1 cellular context compared by ENCODE assay signal in genomic region chr20:50243610-50244351, GRCh38.
TF ChIP-seq lines count a peak whose summit lies in the region.

No MANE protein-coding gene starts in this region.

TF ChIP-seq in HepG2, 621 proteins besides CTCF, POLR2A, EP300 and RAD21 (continues in another document):
- TF ChIP-seq, protein P1, sequence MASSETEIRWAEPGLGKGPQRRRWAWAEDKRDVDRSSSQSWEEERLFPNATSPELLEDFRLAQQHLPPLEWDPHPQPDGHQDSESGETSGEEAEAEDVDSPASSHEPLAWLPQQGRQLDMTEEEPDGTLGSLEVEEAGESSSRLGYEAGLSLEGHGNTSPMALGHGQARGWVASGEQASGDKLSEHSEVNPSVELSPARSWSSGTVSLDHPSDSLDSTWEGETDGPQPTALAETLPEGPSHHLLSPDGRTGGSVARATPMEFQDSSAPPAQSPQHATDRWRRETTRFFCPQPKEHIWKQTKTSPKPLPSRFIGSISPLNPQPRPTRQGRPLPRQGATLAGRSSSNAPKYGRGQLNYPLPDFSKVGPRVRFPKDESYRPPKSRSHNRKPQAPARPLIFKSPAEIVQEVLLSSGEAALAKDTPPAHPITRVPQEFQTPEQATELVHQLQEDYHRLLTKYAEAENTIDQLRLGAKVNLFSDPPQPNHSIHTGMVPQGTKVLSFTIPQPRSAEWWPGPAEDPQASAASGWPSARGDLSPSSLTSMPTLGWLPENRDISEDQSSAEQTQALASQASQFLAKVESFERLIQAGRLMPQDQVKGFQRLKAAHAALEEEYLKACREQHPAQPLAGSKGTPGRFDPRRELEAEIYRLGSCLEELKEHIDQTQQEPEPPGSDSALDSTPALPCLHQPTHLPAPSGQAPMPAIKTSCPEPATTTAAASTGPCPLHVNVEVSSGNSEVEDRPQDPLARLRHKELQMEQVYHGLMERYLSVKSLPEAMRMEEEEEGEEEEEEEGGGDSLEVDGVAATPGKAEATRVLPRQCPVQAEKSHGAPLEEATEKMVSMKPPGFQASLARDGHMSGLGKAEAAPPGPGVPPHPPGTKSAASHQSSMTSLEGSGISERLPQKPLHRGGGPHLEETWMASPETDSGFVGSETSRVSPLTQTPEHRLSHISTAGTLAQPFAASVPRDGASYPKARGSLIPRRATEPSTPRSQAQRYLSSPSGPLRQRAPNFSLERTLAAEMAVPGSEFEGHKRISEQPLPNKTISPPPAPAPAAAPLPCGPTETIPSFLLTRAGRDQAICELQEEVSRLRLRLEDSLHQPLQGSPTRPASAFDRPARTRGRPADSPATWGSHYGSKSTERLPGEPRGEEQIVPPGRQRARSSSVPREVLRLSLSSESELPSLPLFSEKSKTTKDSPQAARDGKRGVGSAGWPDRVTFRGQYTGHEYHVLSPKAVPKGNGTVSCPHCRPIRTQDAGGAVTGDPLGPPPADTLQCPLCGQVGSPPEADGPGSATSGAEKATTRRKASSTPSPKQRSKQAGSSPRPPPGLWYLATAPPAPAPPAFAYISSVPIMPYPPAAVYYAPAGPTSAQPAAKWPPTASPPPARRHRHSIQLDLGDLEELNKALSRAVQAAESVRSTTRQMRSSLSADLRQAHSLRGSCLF (CRISPR knock-in tag; IDR thresholded peaks at IDR 0.05; ENCODE audit: borderline replicate concordance) = no peak
- TF ChIP-seq, protein P2, sequence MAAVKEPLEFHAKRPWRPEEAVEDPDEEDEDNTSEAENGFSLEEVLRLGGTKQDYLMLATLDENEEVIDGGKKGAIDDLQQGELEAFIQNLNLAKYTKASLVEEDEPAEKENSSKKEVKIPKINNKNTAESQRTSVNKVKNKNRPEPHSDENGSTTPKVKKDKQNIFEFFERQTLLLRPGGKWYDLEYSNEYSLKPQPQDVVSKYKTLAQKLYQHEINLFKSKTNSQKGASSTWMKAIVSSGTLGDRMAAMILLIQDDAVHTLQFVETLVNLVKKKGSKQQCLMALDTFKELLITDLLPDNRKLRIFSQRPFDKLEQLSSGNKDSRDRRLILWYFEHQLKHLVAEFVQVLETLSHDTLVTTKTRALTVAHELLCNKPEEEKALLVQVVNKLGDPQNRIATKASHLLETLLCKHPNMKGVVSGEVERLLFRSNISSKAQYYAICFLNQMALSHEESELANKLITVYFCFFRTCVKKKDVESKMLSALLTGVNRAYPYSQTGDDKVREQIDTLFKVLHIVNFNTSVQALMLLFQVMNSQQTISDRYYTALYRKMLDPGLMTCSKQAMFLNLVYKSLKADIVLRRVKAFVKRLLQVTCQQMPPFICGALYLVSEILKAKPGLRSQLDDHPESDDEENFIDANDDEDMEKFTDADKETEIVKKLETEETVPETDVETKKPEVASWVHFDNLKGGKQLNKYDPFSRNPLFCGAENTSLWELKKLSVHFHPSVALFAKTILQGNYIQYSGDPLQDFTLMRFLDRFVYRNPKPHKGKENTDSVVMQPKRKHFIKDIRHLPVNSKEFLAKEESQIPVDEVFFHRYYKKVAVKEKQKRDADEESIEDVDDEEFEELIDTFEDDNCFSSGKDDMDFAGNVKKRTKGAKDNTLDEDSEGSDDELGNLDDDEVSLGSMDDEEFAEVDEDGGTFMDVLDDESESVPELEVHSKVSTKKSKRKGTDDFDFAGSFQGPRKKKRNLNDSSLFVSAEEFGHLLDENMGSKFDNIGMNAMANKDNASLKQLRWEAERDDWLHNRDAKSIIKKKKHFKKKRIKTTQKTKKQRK (IDR thresholded peaks at IDR 0.05; ENCODE audit: low read length) = no peak
- TF ChIP-seq GATAD1 (CRISPR knock-in tag; IDR thresholded peaks at IDR 0.05) = no peak
- no peak for TF ChIP-seq CHD2 (IDR thresholded peaks at IDR 0.05; ENCODE audit: low read depth, low read length)
- TF ChIP-seq ZNF768 (CRISPR knock-in tag; IDR thresholded peaks at IDR 0.05) = no peak
- TF ChIP-seq PCBP2 (optimal IDR thresholded peaks at IDR 0.05; ENCODE audit: low read depth, low read length, poor library complexity, severe bottlenecking) = no peak
- TF ChIP-seq ZNF20 (CRISPR knock-in tag; IDR thresholded peaks at IDR 0.05) = no peak
- 0 out of 2 replicates have a peak, but pooled peaks have one; percentile 32 for TF ChIP-seq RORA (CRISPR knock-in tag; IDR thresholded peaks at IDR 0.05)
- no peak for TF ChIP-seq ZNF318 (CRISPR knock-in tag; IDR thresholded peaks at IDR 0.05)
- peak; percentile 58; the same call in 1 of the 2 replicates for TF ChIP-seq MTERF4 (CRISPR knock-in tag; IDR thresholded peaks at IDR 0.05)
- 0 out of 2 replicates have a peak, but pooled peaks have one; percentile 15 for TF ChIP-seq JUND (CRISPR knock-in tag; IDR thresholded peaks at IDR 0.05)
- TF ChIP-seq, protein P3, sequence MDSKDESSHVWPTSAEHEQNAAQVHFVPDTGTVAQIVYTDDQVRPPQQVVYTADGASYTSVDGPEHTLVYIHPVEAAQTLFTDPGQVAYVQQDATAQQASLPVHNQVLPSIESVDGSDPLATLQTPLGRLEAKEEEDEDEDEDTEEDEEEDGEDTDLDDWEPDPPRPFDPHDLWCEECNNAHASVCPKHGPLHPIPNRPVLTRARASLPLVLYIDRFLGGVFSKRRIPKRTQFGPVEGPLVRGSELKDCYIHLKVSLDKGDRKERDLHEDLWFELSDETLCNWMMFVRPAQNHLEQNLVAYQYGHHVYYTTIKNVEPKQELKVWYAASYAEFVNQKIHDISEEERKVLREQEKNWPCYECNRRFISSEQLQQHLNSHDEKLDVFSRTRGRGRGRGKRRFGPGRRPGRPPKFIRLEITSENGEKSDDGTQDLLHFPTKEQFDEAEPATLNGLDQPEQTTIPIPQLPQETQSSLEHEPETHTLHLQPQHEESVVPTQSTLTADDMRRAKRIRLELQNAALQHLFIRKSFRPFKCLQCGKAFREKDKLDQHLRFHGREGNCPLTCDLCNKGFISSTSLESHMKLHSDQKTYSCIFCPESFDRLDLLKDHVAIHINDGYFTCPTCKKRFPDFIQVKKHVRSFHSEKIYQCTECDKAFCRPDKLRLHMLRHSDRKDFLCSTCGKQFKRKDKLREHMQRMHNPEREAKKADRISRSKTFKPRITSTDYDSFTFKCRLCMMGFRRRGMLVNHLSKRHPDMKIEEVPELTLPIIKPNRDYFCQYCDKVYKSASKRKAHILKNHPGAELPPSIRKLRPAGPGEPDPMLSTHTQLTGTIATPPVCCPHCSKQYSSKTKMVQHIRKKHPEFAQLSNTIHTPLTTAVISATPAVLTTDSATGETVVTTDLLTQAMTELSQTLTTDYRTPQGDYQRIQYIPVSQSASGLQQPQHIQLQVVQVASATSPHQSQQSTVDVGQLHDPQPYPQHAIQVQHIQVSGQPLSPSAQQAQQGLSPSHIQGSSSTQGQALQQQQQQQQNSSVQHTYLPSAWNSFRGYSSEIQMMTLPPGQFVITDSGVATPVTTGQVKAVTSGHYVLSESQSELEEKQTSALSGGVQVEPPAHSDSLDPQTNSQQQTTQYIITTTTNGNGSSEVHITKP (CRISPR knock-in tag; IDR thresholded peaks at IDR 0.05; ENCODE audit: low read depth) = no peak
- no peak for TF ChIP-seq ZNF121 (CRISPR knock-in tag; IDR thresholded peaks at IDR 0.05)
- no peak for TF ChIP-seq ZNF343 (CRISPR knock-in tag; IDR thresholded peaks at IDR 0.05)
- TF ChIP-seq, protein P4, sequence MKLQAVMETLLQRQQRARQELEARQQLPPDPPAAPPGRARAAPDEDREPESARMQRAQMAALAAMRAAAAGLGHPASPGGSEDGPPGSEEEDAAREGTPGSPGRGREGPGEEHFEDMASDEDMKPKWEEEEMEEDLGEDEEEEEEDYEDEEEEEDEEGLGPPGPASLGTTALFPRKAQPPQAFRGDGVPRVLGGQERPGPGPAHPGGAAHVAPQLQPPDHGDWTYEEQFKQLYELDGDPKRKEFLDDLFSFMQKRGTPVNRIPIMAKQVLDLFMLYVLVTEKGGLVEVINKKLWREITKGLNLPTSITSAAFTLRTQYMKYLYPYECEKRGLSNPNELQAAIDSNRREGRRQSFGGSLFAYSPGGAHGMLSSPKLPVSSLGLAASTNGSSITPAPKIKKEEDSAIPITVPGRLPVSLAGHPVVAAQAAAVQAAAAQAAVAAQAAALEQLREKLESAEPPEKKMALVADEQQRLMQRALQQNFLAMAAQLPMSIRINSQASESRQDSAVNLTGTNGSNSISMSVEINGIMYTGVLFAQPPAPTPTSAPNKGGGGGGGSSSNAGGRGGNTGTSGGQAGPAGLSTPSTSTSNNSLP (IDR thresholded peaks at IDR 0.05; ENCODE audit: low read depth, low read length) = no peak
- TF ChIP-seq HNF1B (CRISPR knock-in tag; IDR thresholded peaks at IDR 0.05) = no peak; the same call in 1 of the 2 replicates
- TF ChIP-seq ZNF530 (CRISPR knock-in tag; IDR thresholded peaks at IDR 0.05; ENCODE audit: low read depth) = 0 out of 2 replicates have a peak, but pooled peaks have one; percentile 5
- no peak for TF ChIP-seq THAP8 (CRISPR knock-in tag; IDR thresholded peaks at IDR 0.05; ENCODE audit: borderline replicate concordance)
- TF ChIP-seq, protein P5, sequence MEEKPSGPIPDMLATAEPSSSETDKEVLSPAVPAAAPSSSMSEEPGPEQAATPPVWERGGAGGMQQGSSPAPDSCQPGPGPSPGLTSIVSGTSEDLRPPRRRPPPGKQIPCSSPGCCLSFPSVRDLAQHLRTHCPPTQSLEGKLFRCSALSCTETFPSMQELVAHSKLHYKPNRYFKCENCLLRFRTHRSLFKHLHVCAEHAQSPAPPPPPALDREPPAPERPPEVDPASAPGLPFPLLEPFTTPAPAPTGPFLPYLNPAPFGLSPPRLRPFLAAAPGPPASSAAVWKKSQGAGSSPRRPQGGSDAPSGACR (CRISPR knock-in tag; IDR thresholded peaks at IDR 0.05) = no peak
- TF ChIP-seq ATRX (CRISPR knock-in tag; IDR thresholded peaks at IDR 0.05; ENCODE audit: borderline replicate concordance) = no peak
- no peak for TF ChIP-seq RFX3 (CRISPR knock-in tag; IDR thresholded peaks at IDR 0.05)
- no peak for TF ChIP-seq ZSCAN21 (CRISPR knock-in tag; IDR thresholded peaks at IDR 0.05; ENCODE audit: borderline replicate concordance)
- TF ChIP-seq CEBPG (CRISPR knock-in tag; IDR thresholded peaks at IDR 0.05) = no peak
- TF ChIP-seq ZNF777 (CRISPR knock-in tag; IDR thresholded peaks at IDR 0.05) = no peak
